Comparison of ENCODE assay signal across 8 cellular contexts in genomic region chr19:35776102-35776788, GRCh38. TPM values are rescaled to one million over a fixed set of nuclear protein-coding genes. Genes with fewer than 3 reads are reported as not detected.
DNase-seq lines count a peak whose midpoint lies in the region; ATAC-seq, FAIRE-seq and TF ChIP-seq lines count a peak whose summit lies in the region.

No MANE protein-coding gene starts in this region.

- no peaks in the 10 kb centered on the region for H3K9me3 Mint-ChIP-seq in CD4-positive, alpha-beta T cell
- no peaks in the 10 kb centered on the region for H3K9me3 Mint-ChIP-seq in neural progenitor cell

- no peak overlapping the region for H3K27ac ChIP-seq in CD4-positive, alpha-beta T cell (ENCODE audit: low read depth, low read length)
- H3K27ac ChIP-seq in dorsolateral prefrontal cortex (peak overlapping the region in 53 of 59 donors; percentile 23 to 90 (median 82)), neural progenitor cell (no peak overlapping the region)

- TF ChIP-seq POLR2A in NB4 (IDR thresholded peaks at IDR 0.05; ENCODE audit: extremely low read depth, insufficient read length): no peak

- DNase-seq in CD4-positive, alpha-beta T cell: no peak
- DNase-seq in NB4 (ENCODE audit: low read depth): no peak
- peak in 2 of 10 donors; percentile 12 to 43 for DNase-seq in dorsolateral prefrontal cortex
- DNase-seq in neural progenitor cell (ENCODE audit: low spot score): peak; percentile 59
- no peak for DNase-seq in HCEC 1CT
- DNase-seq in DMS53 (lab: John Stamatoyannopoulos, UW): no peak
- no peak for DNase-seq in urothelium cell line (ENCODE audit: low spot score)

- POLR2A ChIA-PET in CD4-positive, alpha-beta T cell (lab: Charles Lee): interaction anchor here (1.3 kb wide), 1 partner anchor 31 kb away, joined by 4 read pairs; the partner anchor contains the start of gene U2AF1L4

- H3K9me3 ChIP-seq in CD4-positive, alpha-beta T cell (ENCODE audit: control insufficient read depth, low read length): no peaks in the 10 kb centered on the region
- no peaks in the 10 kb centered on the region for H3K9me3 ChIP-seq in neural progenitor cell (ENCODE audit: low read depth)

- H4K20me1 ChIP-seq in neural progenitor cell (ENCODE audit: low read depth): peaks cover 28% of the 10 kb centered on the region

- H3K4me1 ChIP-seq in neural progenitor cell: peaks cover 23% of the 10 kb centered on the region

- H3K79me2 ChIP-seq in neural progenitor cell (ENCODE audit: low read depth): no peaks in the 10 kb centered on the region

- intact Hi-C loops in CD4-positive, alpha-beta T cell (cut with DNase I, micrococcal nuclease): loop anchor here in 1 of 2 experiments (5.0 to 10.0 kb wide), 2 partner anchors 159 to 281 kb away; partner anchors contain the start of gene LRFN3
- intact Hi-C loops in dorsolateral prefrontal cortex (cut with DNase I): loop anchor here (2.0 to 10.0 kb wide), 3 partner anchors 91 to 239 kb away; partner anchors contain the start of genes ALKBH6 (in 1 of the 2) and APLP1 (in 1 of the 2)

- no peaks in the 10 kb centered on the region for H3K27me3 Mint-ChIP-seq in CD4-positive, alpha-beta T cell
- H3K27me3 Mint-ChIP-seq in neural progenitor cell (ENCODE audit: insufficient read depth, low read depth): peaks cover 7% of the 10 kb centered on the region

- CTCF ChIA-PET in CD4-positive, alpha-beta T cell (lab: Charles Lee): no interaction called here

- H3K27ac Mint-ChIP-seq in CD4-positive, alpha-beta T cell: no peak overlapping the region
- no peak overlapping the region for H3K27ac Mint-ChIP-seq in neural progenitor cell

- H2AFZ ChIP-seq in neural progenitor cell (replicated peaks): no peak overlapping the region

- no peak for TF ChIP-seq CTCF in CD4-positive, alpha-beta T cell (IDR thresholded peaks at IDR 0.05)
- TF ChIP-seq CTCF in NB4 (IDR thresholded peaks at IDR 0.05; ENCODE audit: low read depth, low read length) (no peak), dorsolateral prefrontal cortex (IDR thresholded peaks at IDR 0.05 in 54 of 56, conservative IDR thresholded peaks at IDR 0.05 in 2 of 56; ENCODE audit: low read depth in 1 of 56, partially characterized antibody in 56 of 56) (no peak), neural progenitor cell (IDR thresholded peaks at IDR 0.05) (no peak)

- H3K36me3 Mint-ChIP-seq in CD4-positive, alpha-beta T cell (ENCODE audit: low read depth): peaks cover 6% of the 10 kb centered on the region
- peaks cover 5% of the 10 kb centered on the region for H3K36me3 Mint-ChIP-seq in neural progenitor cell

- H3F3A ChIP-seq in neural progenitor cell (ENCODE audit: low read depth): peaks cover 21% of the 10 kb centered on the region

- no peaks in the 10 kb centered on the region for H3K36me3 ChIP-seq in neural progenitor cell

- peaks cover 24% of the 10 kb centered on the region for H3K4me1 Mint-ChIP-seq in CD4-positive, alpha-beta T cell (ENCODE audit: low read depth)
- H3K4me1 Mint-ChIP-seq in neural progenitor cell: peaks cover 24% of the 10 kb centered on the region

- no peak overlapping the region for H3K9ac ChIP-seq in neural progenitor cell

- H3K4me3 Mint-ChIP-seq in CD4-positive, alpha-beta T cell: peak overlapping the region; percentile 78
- peak overlapping the region; percentile 91 for H3K4me3 Mint-ChIP-seq in neural progenitor cell

- H3K4me2 ChIP-seq in neural progenitor cell: peak overlapping the region; percentile 84

- FAIRE-seq in urothelium cell line (lab: Jason Lieb, UNC): no peak

- ATAC-seq in CD4-positive, alpha-beta T cell (ENCODE audit: poor library complexity): no peak
- ATAC-seq in GM18870 (IDR thresholded peaks at IDR 0.05; ENCODE audit: unreplicated experiment): no peak

- H3K4me3 ChIP-seq in NB4 (ENCODE audit: low read depth, low read length) (peak overlapping the region; percentile 28), dorsolateral prefrontal cortex (peak overlapping the region; percentile 62 to 98 (median 90)), neural progenitor cell (peak overlapping the region; percentile 69)

- H3K27me3 ChIP-seq in CD4-positive, alpha-beta T cell (ENCODE audit: control insufficient read depth, insufficient read depth, low read length): no peaks in the 10 kb centered on the region
- H3K27me3 ChIP-seq in dorsolateral prefrontal cortex (no peaks in the 10 kb centered on the region), neural progenitor cell (peaks cover 22% of the 10 kb centered on the region)

RNA-seq across cellular contexts. Expression of gene ARHGAP33, which starts 0.9 kb away (rescaled TPM):
- 10 to 100 TPM; 16.4 to 19.5 TPM for total RNA-seq in CD4-positive, alpha-beta T cell
- total RNA-seq in dorsolateral prefrontal cortex (100 to 1,000 TPM in 22 of 120 experiments, 10 to 100 TPM in 98; 53.2 to 121 (median 87.3) TPM), neural progenitor cell (ENCODE audit: low replicate concordance) (6.5 and 15.1 TPM in 2 replicates)

RNA-seq across cellular contexts. Expression of gene PROSER3, which starts 18.3 kb away (rescaled TPM):
- 10 to 100 TPM; 19.4 to 22.6 TPM for total RNA-seq in CD4-positive, alpha-beta T cell
- total RNA-seq in dorsolateral prefrontal cortex (10 to 100 TPM; 13.9 to 41.1 (median 25.9) TPM), neural progenitor cell (ENCODE audit: low replicate concordance) (7.1 and 13.4 TPM in 2 replicates)

RNA-seq across cellular contexts. Expression of gene HSPB6, which starts 19.4 kb away (rescaled TPM):
- total RNA-seq in CD4-positive, alpha-beta T cell: not detected
- total RNA-seq in dorsolateral prefrontal cortex (10 to 100 TPM in 110 of 120 experiments, 1 to 10 TPM in 10; 5.5 to 36.0 (median 16.9) TPM), neural progenitor cell (ENCODE audit: low replicate concordance) (not detected in 2 replicates)

RNA-seq across cellular contexts. Expression of gene LIN37, which starts 27.9 kb away (rescaled TPM):
- total RNA-seq in CD4-positive, alpha-beta T cell: 1 to 10 TPM; 4.8 to 6.0 TPM
- total RNA-seq in dorsolateral prefrontal cortex: 10 to 100 TPM; 10.0 to 30.5 (median 18.1) TPM
- total RNA-seq in neural progenitor cell (ENCODE audit: low replicate concordance): 11.4 and 12.4 TPM in 2 replicates

RNA-seq across cellular contexts. Expression of gene PSENEN, which starts 30.8 kb away (rescaled TPM):
- total RNA-seq in CD4-positive, alpha-beta T cell: 1 to 10 TPM; 7.3 to 9.4 TPM
- total RNA-seq in dorsolateral prefrontal cortex (10 to 100 TPM; 31.7 to 63.6 (median 46.4) TPM), neural progenitor cell (ENCODE audit: low replicate concordance) (10.9 and 29.6 TPM in 2 replicates)

Comparison
In these comparisons a context has a peak if more than half of its experiments do, and no peak if none do; other contexts are left out.
1. H3K27ac ChIP-seq: peak in dorsolateral prefrontal cortex (53 of 59); none in CD4-positive, alpha-beta T cell (single experiment) and neural progenitor cell (single experiment).
2. H3K4me3 ChIP-seq: peak in every context shown above with its lines; median percentile 90 in dorsolateral prefrontal cortex; 69 in neural progenitor cell; 28 in NB4.